ENCODE assay signal across 1 cellular context in the genomic region with DNA sequence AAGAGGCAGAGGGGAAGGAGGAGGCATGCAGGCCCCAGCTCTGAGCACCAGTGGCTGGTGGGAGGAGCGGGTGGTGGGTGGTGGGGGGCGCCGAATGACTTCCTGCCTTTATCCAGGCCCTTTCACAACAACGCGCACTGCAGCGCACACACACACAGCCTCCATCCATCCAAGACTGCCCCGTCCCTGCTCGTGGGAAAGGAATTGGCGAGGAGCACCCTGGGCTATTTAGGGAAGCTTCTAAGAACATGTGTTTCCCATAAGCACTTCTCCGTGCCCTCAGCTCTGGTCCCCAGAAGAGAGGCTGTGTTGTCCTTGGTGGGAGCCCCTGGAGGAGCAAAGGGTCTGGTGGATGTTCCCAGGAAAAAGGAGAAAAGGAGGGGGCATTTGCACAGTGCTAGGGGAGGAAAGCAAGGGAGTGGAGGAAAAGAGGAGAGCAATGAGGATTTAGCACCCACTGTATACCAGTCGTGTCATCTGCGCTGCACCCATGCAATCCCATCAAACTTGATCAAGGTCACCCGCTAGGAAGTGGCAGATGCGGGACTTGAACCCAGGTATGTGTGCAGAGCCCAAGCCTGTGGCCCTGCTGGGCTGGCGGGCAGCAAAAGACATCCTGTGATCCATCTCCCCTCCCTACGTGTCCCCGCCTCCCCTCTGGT.
TF ChIP-seq lines count a peak whose summit lies in the region.

No MANE protein-coding gene starts in this region.

TF ChIP-seq in HCT116, 20 proteins besides CTCF, POLR2A, EP300 and RAD21 (continued from another document):
- TF ChIP-seq, protein P1, sequence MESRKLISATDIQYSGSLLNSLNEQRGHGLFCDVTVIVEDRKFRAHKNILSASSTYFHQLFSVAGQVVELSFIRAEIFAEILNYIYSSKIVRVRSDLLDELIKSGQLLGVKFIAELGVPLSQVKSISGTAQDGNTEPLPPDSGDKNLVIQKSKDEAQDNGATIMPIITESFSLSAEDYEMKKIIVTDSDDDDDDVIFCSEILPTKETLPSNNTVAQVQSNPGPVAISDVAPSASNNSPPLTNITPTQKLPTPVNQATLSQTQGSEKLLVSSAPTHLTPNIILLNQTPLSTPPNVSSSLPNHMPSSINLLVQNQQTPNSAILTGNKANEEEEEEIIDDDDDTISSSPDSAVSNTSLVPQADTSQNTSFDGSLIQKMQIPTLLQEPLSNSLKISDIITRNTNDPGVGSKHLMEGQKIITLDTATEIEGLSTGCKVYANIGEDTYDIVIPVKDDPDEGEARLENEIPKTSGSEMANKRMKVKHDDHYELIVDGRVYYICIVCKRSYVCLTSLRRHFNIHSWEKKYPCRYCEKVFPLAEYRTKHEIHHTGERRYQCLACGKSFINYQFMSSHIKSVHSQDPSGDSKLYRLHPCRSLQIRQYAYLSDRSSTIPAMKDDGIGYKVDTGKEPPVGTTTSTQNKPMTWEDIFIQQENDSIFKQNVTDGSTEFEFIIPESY (IDR thresholded peaks at IDR 0.05; ENCODE audit: extremely low read depth, insufficient replicate concordance, low read length): no peak
- TF ChIP-seq YY1 (IDR thresholded peaks at IDR 0.05; ENCODE audit: extremely low read depth, insufficient replicate concordance, low read depth, low read length) (no peak), ZNF274 (IDR thresholded peaks at IDR 0.05; ENCODE audit: low read depth, low read length) (no peak), SP1 (IDR thresholded peaks at IDR 0.05; ENCODE audit: low read depth) (no peak), ELF1 (IDR thresholded peaks at IDR 0.05; ENCODE audit: borderline replicate concordance, low read depth) (no peak), CEBPB (IDR thresholded peaks at IDR 0.05; ENCODE audit: low read depth) (no peak)
TF ChIP-seq in HCT116: peak in this region for 0.
